ENCODE assay signal across 22 cellular contexts in the genomic region with DNA sequence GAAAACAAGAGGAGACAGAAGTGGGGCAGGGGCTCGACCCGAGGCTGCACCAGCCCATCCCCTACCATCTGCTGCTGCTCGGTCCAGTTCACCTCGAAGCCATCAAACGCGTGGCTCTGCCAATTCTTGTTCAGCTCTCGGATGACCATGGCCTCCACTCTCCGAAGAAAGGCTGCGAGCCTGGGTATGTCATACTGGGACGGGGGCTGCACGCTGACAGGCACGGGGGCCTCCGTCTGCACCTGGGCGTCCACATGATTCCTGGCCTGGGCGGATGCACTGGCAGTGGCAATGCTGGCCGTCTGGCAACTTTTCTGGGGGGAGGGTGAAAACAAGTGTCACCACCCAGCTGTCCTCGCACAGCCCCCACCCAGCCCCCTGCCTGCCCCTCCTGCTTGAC. TPM values are rescaled to one million over a fixed set of nuclear protein-coding genes. Genes with fewer than 3 reads are reported as not detected.
DNase-seq lines count a peak whose midpoint lies in the region; ATAC-seq, FAIRE-seq and TF ChIP-seq lines count a peak whose summit lies in the region.
"Had no signal": no experiment of that assay in that cellular context is flagged by ENCODE, and none has a peak within 500 bp of the region (broad histone marks: within the 10 kb centered on the region; RNA-seq: fewer than 3 reads in every experiment).

No MANE protein-coding gene starts in this region.

- H3K9me3 ChIP-seq in K562 (replicated peaks; ENCODE audit: control insufficient read depth, insufficient read depth, low read depth, low read length) (no peaks in the 10 kb centered on the region), neuronal stem cell (replicated peaks in 1 of 2; ENCODE audit: control insufficient read depth in 2 of 2, insufficient read depth in 1 of 2, low read depth in 1 of 2, low read length in 2 of 2) (no peaks in the 10 kb centered on the region)

- no peak overlapping the region for H3K14ac ChIP-seq in neuronal stem cell (ENCODE audit: low read length)

- no peak overlapping the region for H2AK5ac ChIP-seq in neuronal stem cell (ENCODE audit: low read depth, low read length)

- ATAC-seq in K562, result no peak
- ATAC-seq in GM18517 (IDR thresholded peaks at IDR 0.05; ENCODE audit: unreplicated experiment), result no peak

- 84% methylated on average over 8 of the region's 17 CpGs for WGBS in K562 (ENCODE audit: insufficient coverage, low coverage, missing lambda C conversion rate)
- no CpG with 5 or more reads among the region's 17 CpGs for WGBS in neuronal stem cell (ENCODE audit: extremely low coverage in 2 of 2, insufficient read length in 2 of 2, insufficient replicate concordance in 1 of 2), 2 donors

- TF ChIP-seq EP300 in K562 (IDR thresholded peaks at IDR 0.05; ENCODE audit: low read length), result no peak

- no peak overlapping the region; a peak in 1 of 4 replicates for H3K9ac ChIP-seq in K562 (ENCODE audit: insufficient read depth in 1 of 2, low read depth in 2 of 2, low read length in 2 of 2)
- no peak overlapping the region for H3K9ac ChIP-seq in neuronal stem cell (ENCODE audit: low read depth, low read length, poor library complexity)
- H3K9ac ChIP-seq: GM23248 had no signal

- H4K91ac ChIP-seq in neuronal stem cell (ENCODE audit: low read depth, low read length, poor library complexity), result no peak overlapping the region

- H3K4ac ChIP-seq in neuronal stem cell (ENCODE audit: low read length), result no peak overlapping the region

- CTCF ChIA-PET in K562 (lab: Yijun Ruan, JAX; ENCODE audit: low intra/inter-chr PET ratio), result no interaction called here

- H2AFZ ChIP-seq in K562 (ENCODE audit: low read depth, low read length) (no peak overlapping the region), neuronal stem cell (ENCODE audit: low read length) (no peak overlapping the region)
- H2AFZ ChIP-seq: GM23248 had no signal

- no peak overlapping the region for H3K23ac ChIP-seq in neuronal stem cell (ENCODE audit: low read depth, low read length, poor library complexity)

- H3K4me1 ChIP-seq in K562 (replicated peaks in 1 of 2; ENCODE audit: control insufficient read depth in 2 of 2, insufficient read depth in 2 of 2, low read length in 2 of 2) (peaks cover 0 to 18% of the 10 kb centered on the region in 2 experiments; a peak in 2 of 5 replicates), neuronal stem cell (ENCODE audit: control insufficient read depth in 2 of 2, insufficient read depth in 1 of 2, low read depth in 1 of 2, low read length in 2 of 2) (peaks cover 0 to 5% of the 10 kb centered on the region in 2 donors)

- H3K4me3 ChIP-seq in K562 (no peak overlapping the region), neuronal stem cell (ENCODE audit: low read length in 2 of 2) (no peak overlapping the region)
- H3K4me3 ChIP-seq: GM23248 had no signal

- H3K4me2 ChIP-seq in K562 (ENCODE audit: insufficient read depth, low read length) (no peak overlapping the region), neuronal stem cell (ENCODE audit: insufficient read depth, low read length, poor library complexity, severe bottlenecking) (no peak overlapping the region)

- intact Hi-C loops in K562 (cut with micrococcal nuclease), result no loop called here

- no peak for TF ChIP-seq CTCF in D721Med (IDR thresholded peaks at IDR 0.05; ENCODE audit: insufficient read depth, missing control alignments)
- no peak for TF ChIP-seq CTCF in K562 (IDR thresholded peaks at IDR 0.05 in 2 of 3, conservative IDR thresholded peaks at IDR 0.05 in 1 of 3; ENCODE audit: insufficient read depth in 2 of 3, low read depth in 1 of 3, low read length in 3 of 3)
- TF ChIP-seq CTCF in GM20000 (IDR thresholded peaks at IDR 0.05; ENCODE audit: extremely low read depth, missing control alignments), result no peak

- FAIRE-seq in D721Med (lab: Jason Lieb, UNC), result no peak
- FAIRE-seq in K562 (lab: Jason Lieb, UNC), result no peak
- FAIRE-seq: GM12891, GM18507, GM19239, H1 had no signal

- DNase-seq in D341Med (ENCODE audit: low spot score) (peak; percentile 14), D721Med (ENCODE audit: insufficient read length, low spot score) (peak; percentile 2), K562 (ENCODE audit: extremely low read depth in 1 of 4, low spot score in 3 of 4) (no peak), neuronal stem cell (ENCODE audit: low spot score) (no peak), OCI-M1 (lab: John Stamatoyannopoulos, UW) (no peak), GM20000 (ENCODE audit: low spot score) (no peak)
- DNase-seq: C1 segment of cervical spinal cord; Calu3; CD4-positive, alpha-beta memory T cell; COR-L47; DMS 273 treated with DMSO at 0.1 percent for 48 hours; DMS79; EL; GDM1; GM23248; H7; HCEC 1CT had no signal

- in situ Hi-C loops in K562 (cut with MboI), result no loop called here

- peaks cover 19% of the 10 kb centered on the region for H3K79me2 ChIP-seq in K562 (ENCODE audit: control insufficient read depth, insufficient read depth, low read length)

- peak overlapping the region; percentile 66 for H2BK5ac ChIP-seq in neuronal stem cell (ENCODE audit: low read length)

- no peak for TF ChIP-seq POLR2A in K562 (conservative IDR thresholded peaks at IDR 0.05)

- no peak for TF ChIP-seq RAD21 in K562 (CRISPR knock-in tag; conservative IDR thresholded peaks at IDR 0.05 in 1 of 2, IDR thresholded peaks at IDR 0.05 in 1 of 2)

- H3K27ac ChIP-seq in K562 (ENCODE audit: extremely low read depth, low read depth, low read length) (no peak overlapping the region), neuronal stem cell (replicated peaks; ENCODE audit: low read length) (no peak overlapping the region)
- H3K27ac ChIP-seq: GM23248 had no signal

- H3K18ac ChIP-seq in neuronal stem cell (ENCODE audit: low read length), result no peak overlapping the region

- peaks cover 6% of the 10 kb centered on the region for H4K20me1 ChIP-seq in K562 (replicated peaks; ENCODE audit: control insufficient read depth, insufficient read depth, low read length)

- H3K36me3 ChIP-seq in K562 (ENCODE audit: control insufficient read depth, insufficient read depth, low read length) (peaks cover 64% of the 10 kb centered on the region), neuronal stem cell (replicated peaks in 1 of 2; ENCODE audit: control insufficient read depth in 2 of 2, insufficient read depth in 2 of 2, low read length in 2 of 2) (peaks cover 32 to 80% of the 10 kb centered on the region in 2 donors)

- H4K8ac ChIP-seq in neuronal stem cell (ENCODE audit: low read depth, low read length), result no peak overlapping the region

- no TSS peak for BruUV-seq in K562 (replicated peaks; lab: Mats Ljungman, UMichigan)

- POLR2A ChIA-PET in K562 (lab: Yijun Ruan, JAX), result interaction anchor here (0.6 kb wide), 1 partner anchor 199 kb away, joined by 3 read pairs; no protein-coding TSS in a partner anchor

- H2BK12ac ChIP-seq in neuronal stem cell (ENCODE audit: low read length), result no peak overlapping the region

- H3K27me3 ChIP-seq in K562 (ENCODE audit: control insufficient read depth in 2 of 2, insufficient read depth in 2 of 2, low read length in 2 of 2) (no peaks in the 10 kb centered on the region), neuronal stem cell (ENCODE audit: control insufficient read depth in 3 of 3, insufficient read depth in 3 of 3, low read depth in 1 of 3, low read length in 3 of 3) (no peaks in the 10 kb centered on the region)

- peaks cover 29% of the 10 kb centered on the region for H3K79me1 ChIP-seq in neuronal stem cell (ENCODE audit: low read depth, low read length)

- H3K9me1 ChIP-seq in K562 (ENCODE audit: control insufficient read depth, insufficient read depth, low read length), result no peaks in the 10 kb centered on the region

- no peak overlapping the region for H2BK120ac ChIP-seq in neuronal stem cell (ENCODE audit: low read depth, low read length)

- H2BK15ac ChIP-seq in neuronal stem cell (ENCODE audit: low read length), result no peak overlapping the region

RNA-seq across cellular contexts. Expression of a gene that starts 16.0 kb away (rescaled TPM):
- 27.2 and 132 TPM in 2 replicates for total RNA-seq in K562 (2011; cell fraction: chromatin; rRNA removed; ENCODE audit: low replicate concordance)
- 174 and 202 TPM in 2 replicates for total RNA-seq in K562 (2011; cell fraction: nucleolus; rRNA removed)
- 76.1 and 76.9 TPM in 2 replicates for total RNA-seq in K562 (2011; cell fraction: nucleoplasm; rRNA removed)
- total RNA-seq in K562 (2014; rRNA removed) (249 and 283 TPM in 2 replicates), K562 (2014; rRNA removed; fragmentation: Illumina TruSeq; extraction: Trizol) (16.0 and 21.6 TPM in 2 replicates), K562 (2015; rRNA removed; fragmentation: Illumina TruSeq; extraction: Trizol) (69.5 and 71.3 TPM in 2 replicates), K562 (2021) (131 and 144 TPM in 2 replicates)
- polyA plus RNA-seq in K562 (2011; rRNA removed) (70.0 and 85.8 TPM in 2 replicates), K562 (2014; fragmentation: Illumina TruSeq; extraction: Trizol) (36.3 and 76.9 TPM in 2 replicates), K562 (2014; fragmentation: Nextera tagmentation; extraction: Ambion mirVana) (1 to 10 TPM; 1.5 to 2.3 TPM), K562 (2014; rRNA removed) (165 and 184 TPM in 2 replicates)
- 110 and 264 TPM in 2 replicates for polyA plus RNA-seq in K562 (2011; cell fraction: cytosol; rRNA removed)
- 270 and 451 TPM in 2 replicates for polyA plus RNA-seq in K562 (2011; cell fraction: nucleus; rRNA removed)
- polyA plus RNA-seq in K562 (2012), result 106 and 139 TPM in 2 replicates
- polyA minus RNA-seq in K562 (2011; rRNA and poly(A)+ RNA removed), result 16.9 and 31.4 TPM in 2 replicates
- 70.6 and 79.0 TPM in 2 replicates for polyA minus RNA-seq in K562 (2011; cell fraction: cytosol; rRNA and poly(A)+ RNA removed)
- polyA minus RNA-seq in K562 (2011; cell fraction: nucleus; rRNA and poly(A)+ RNA removed), result 78.6 and 83.6 TPM in 2 replicates
- 41.3 TPM for polyA plus RNA-seq in neuronal stem cell (2013, experiment 1 of 2)
- polyA plus RNA-seq in neuronal stem cell (2013, experiment 2 of 2), result 40.8 TPM

RNA-seq across cellular contexts. Expression of a gene that starts 48.4 kb away (rescaled TPM):
- 148 and 241 TPM in 2 replicates for total RNA-seq in K562 (2011; cell fraction: chromatin; rRNA removed; ENCODE audit: low replicate concordance)
- total RNA-seq in K562 (2011; cell fraction: nucleolus; rRNA removed), result 111 and 117 TPM in 2 replicates
- total RNA-seq in K562 (2011; cell fraction: nucleoplasm; rRNA removed), result 183 and 259 TPM in 2 replicates
- total RNA-seq in K562 (2014; rRNA removed) (887 and 1,071 TPM in 2 replicates), K562 (2014; rRNA removed; fragmentation: Illumina TruSeq; extraction: Trizol) (1,328 and 1,534 TPM in 2 replicates), K562 (2015; rRNA removed; fragmentation: Illumina TruSeq; extraction: Trizol) (1,335 and 1,447 TPM in 2 replicates), K562 (2021) (840 and 907 TPM in 2 replicates)
- polyA plus RNA-seq in K562 (2011; rRNA removed) (308 and 520 TPM in 2 replicates), K562 (2014; fragmentation: Illumina TruSeq; extraction: Trizol) (886 and 1,006 TPM in 2 replicates), K562 (2014; fragmentation: Nextera tagmentation; extraction: Ambion mirVana) (100 to 1,000 TPM; 404 to 534 TPM), K562 (2014; rRNA removed) (609 and 622 TPM in 2 replicates)
- 84.3 and 133 TPM in 2 replicates for polyA plus RNA-seq in K562 (2011; cell fraction: cytosol; rRNA removed)
- polyA plus RNA-seq in K562 (2011; cell fraction: nucleus; rRNA removed), result 138 and 148 TPM in 2 replicates
- 556 and 791 TPM in 2 replicates for polyA plus RNA-seq in K562 (2012)
- 1,021 and 1,119 TPM in 2 replicates for polyA minus RNA-seq in K562 (2011; rRNA and poly(A)+ RNA removed)
- polyA minus RNA-seq in K562 (2011; cell fraction: cytosol; rRNA and poly(A)+ RNA removed), result 256 and 383 TPM in 2 replicates
- polyA minus RNA-seq in K562 (2011; cell fraction: nucleus; rRNA and poly(A)+ RNA removed), result 100 and 155 TPM in 2 replicates
- polyA plus RNA-seq in neuronal stem cell (2013, experiment 1 of 2), result 683 TPM
- 718 TPM for polyA plus RNA-seq in neuronal stem cell (2013, experiment 2 of 2)

Comparison
In these comparisons a context has a peak if more than half of its experiments do, and no peak if none do; other contexts are left out.
1. DNase-seq: peak in D341Med (single experiment) and D721Med (single experiment); none in K562 (0 of 4), neuronal stem cell (single experiment), OCI-M1 (single experiment) and GM20000 (single experiment).